2 cellular contexts compared by ENCODE assay signal in genomic region chr1:155022136-155022926, GRCh38.
TF ChIP-seq lines count a peak whose summit lies in the region.

No MANE protein-coding gene starts in this region.

TF ChIP-seq in HEK293, 187 proteins besides CTCF, POLR2A, EP300 and RAD21:
- TF ChIP-seq, protein P1, sequence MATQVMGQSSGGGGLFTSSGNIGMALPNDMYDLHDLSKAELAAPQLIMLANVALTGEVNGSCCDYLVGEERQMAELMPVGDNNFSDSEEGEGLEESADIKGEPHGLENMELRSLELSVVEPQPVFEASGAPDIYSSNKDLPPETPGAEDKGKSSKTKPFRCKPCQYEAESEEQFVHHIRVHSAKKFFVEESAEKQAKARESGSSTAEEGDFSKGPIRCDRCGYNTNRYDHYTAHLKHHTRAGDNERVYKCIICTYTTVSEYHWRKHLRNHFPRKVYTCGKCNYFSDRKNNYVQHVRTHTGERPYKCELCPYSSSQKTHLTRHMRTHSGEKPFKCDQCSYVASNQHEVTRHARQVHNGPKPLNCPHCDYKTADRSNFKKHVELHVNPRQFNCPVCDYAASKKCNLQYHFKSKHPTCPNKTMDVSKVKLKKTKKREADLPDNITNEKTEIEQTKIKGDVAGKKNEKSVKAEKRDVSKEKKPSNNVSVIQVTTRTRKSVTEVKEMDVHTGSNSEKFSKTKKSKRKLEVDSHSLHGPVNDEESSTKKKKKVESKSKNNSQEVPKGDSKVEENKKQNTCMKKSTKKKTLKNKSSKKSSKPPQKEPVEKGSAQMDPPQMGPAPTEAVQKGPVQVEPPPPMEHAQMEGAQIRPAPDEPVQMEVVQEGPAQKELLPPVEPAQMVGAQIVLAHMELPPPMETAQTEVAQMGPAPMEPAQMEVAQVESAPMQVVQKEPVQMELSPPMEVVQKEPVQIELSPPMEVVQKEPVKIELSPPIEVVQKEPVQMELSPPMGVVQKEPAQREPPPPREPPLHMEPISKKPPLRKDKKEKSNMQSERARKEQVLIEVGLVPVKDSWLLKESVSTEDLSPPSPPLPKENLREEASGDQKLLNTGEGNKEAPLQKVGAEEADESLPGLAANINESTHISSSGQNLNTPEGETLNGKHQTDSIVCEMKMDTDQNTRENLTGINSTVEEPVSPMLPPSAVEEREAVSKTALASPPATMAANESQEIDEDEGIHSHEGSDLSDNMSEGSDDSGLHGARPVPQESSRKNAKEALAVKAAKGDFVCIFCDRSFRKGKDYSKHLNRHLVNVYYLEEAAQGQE (tag by site-specific recombination; IDR thresholded peaks at IDR 0.05), result 0 out of 2 replicates have a peak, but pooled peaks have one; percentile 43
- no peak for TF ChIP-seq ZNF501 (tag by site-specific recombination; IDR thresholded peaks at IDR 0.05)
- no peak for TF ChIP-seq SCRT2 (tag by site-specific recombination; IDR thresholded peaks at IDR 0.05)
- peak; percentile 72 for TF ChIP-seq ZNF121 (tag by site-specific recombination; IDR thresholded peaks at IDR 0.05)
- 0 out of 2 replicates have a peak, but pooled peaks have one; percentile 16 for TF ChIP-seq KLF1 (tag by site-specific recombination; IDR thresholded peaks at IDR 0.05)
- peak; percentile 97 for TF ChIP-seq PRDM10 (tag by site-specific recombination; IDR thresholded peaks at IDR 0.05)
- TF ChIP-seq ZNF548 (tag by site-specific recombination; IDR thresholded peaks at IDR 0.05), result no peak
- TF ChIP-seq ZNF776 (tag by site-specific recombination; IDR thresholded peaks at IDR 0.05; ENCODE audit: borderline replicate concordance), result no peak

TF ChIP-seq in K562, 482 proteins besides CTCF, POLR2A, EP300 and RAD21:
- no peak for TF ChIP-seq HOXB6 (CRISPR knock-in tag; IDR thresholded peaks at IDR 0.05; ENCODE audit: borderline replicate concordance)
- 0 out of 2 replicates have a peak, but pooled peaks have one; percentile 21 for TF ChIP-seq ZFX (CRISPR knock-in tag; IDR thresholded peaks at IDR 0.05)
- TF ChIP-seq PRDM10 (IDR thresholded peaks at IDR 0.05; ENCODE audit: partially characterized antibody), result peak; percentile 79
